In genomic region chr4:65170768-65171514, GRCh38 we compare ENCODE assay signal across 18 cellular contexts.
DNase-seq lines count a peak whose midpoint lies in the region; ATAC-seq and TF ChIP-seq lines count a peak whose summit lies in the region.
"Had no signal": no experiment of that assay in that cellular context is flagged by ENCODE, and none has a peak within 500 bp of the region (broad histone marks: within the 10 kb centered on the region; RNA-seq: fewer than 3 reads in every experiment).

No MANE protein-coding gene starts in this region.

- H2AFZ ChIP-seq in DND-41 (ENCODE audit: low read depth, low read length) (peak overlapping the region; percentile 64; the same call in 1 of the 2 replicates), PC-3 (ENCODE audit: low read length) (peak overlapping the region; percentile 34; the same call in 1 of the 2 replicates)

- H3K4me1 ChIP-seq in DND-41 (ENCODE audit: insufficient read depth, low read length) (no peaks in the 10 kb centered on the region), PC-3 (ENCODE audit: insufficient read depth, low read length) (no peaks in the 10 kb centered on the region)

- in situ Hi-C loops in GM13977 (cut with MboI; ENCODE audit: low pct_unique_long_range_greater_than_20kb, low sequenced_read_pairs, unreplicated experiment): no loop called here

- POLR2A ChIA-PET in PC-3 (lab: Charles Lee; ENCODE audit: unreplicated experiment): interaction anchor here (0.6 kb wide), 1 partner anchor 204 kb away, joined by 4 read pairs; no protein-coding TSS in a partner anchor
- POLR2A ChIA-PET in HEK293T (lab: Yijun Ruan, JAX): no interaction called here

- H3K27me3 ChIP-seq in DND-41 (ENCODE audit: insufficient read depth, low read length, poor library complexity) (no peaks in the 10 kb centered on the region), PC-3 (ENCODE audit: low read length) (no peaks in the 10 kb centered on the region)

- H3K36me3 ChIP-seq in DND-41 (ENCODE audit: insufficient read depth, low read length) (no peaks in the 10 kb centered on the region), PC-3 (ENCODE audit: low read depth, low read length) (no peaks in the 10 kb centered on the region)

- ATAC-seq in DND-41 (ENCODE audit: insufficient read depth, low read depth) (no peak), PC-3 (no peak; the same call in 1 of the 2 replicates), GM18861 (IDR thresholded peaks at IDR 0.05; ENCODE audit: unreplicated experiment) (no peak)
- ATAC-seq: Panc1 had no signal

- H4K20me1 ChIP-seq in DND-41 (ENCODE audit: insufficient read depth, low read length) (no peaks in the 10 kb centered on the region), PC-3 (ENCODE audit: low read length) (no peaks in the 10 kb centered on the region)

- intact Hi-C loops in PC-3 (cut with micrococcal nuclease): no loop called here

- CTCF ChIA-PET in PC-3 (lab: Charles Lee) (no interaction called here), HEK293T (lab: Yijun Ruan, JAX) (interaction anchor here (0.6 kb wide), 1 partner anchor 690 kb away, joined by 3 read pairs; no protein-coding TSS in a partner anchor)

- H3K27ac ChIP-seq in DND-41 (ENCODE audit: low read length) (no peak overlapping the region), PC-3 (ENCODE audit: low read length) (no peak overlapping the region), caudate nucleus (ENCODE audit: low read depth, low read length) (no peak overlapping the region)

- H3K9ac ChIP-seq in DND-41 (ENCODE audit: low read depth, low read length): no peak overlapping the region
- H3K9ac ChIP-seq in PC-3 (ENCODE audit: low read length): no peak overlapping the region

- no peaks in the 10 kb centered on the region for H3F3A ChIP-seq in PC-3 (ENCODE audit: low read length, unreplicated experiment)

- H3K4me2 ChIP-seq in DND-41 (ENCODE audit: insufficient read depth, low read length): no peak overlapping the region
- H3K4me2 ChIP-seq in PC-3 (ENCODE audit: low read length): no peak overlapping the region

- H3K4me3 ChIP-seq in DND-41 (ENCODE audit: low read depth in 1 of 2, low read length in 2 of 2) (no peak overlapping the region), PC-3 (ENCODE audit: low read length) (no peak overlapping the region)

- H3K9me3 ChIP-seq in DND-41 (ENCODE audit: insufficient read depth, low read length, severe bottlenecking) (no peaks in the 10 kb centered on the region), PC-3 (ENCODE audit: low read length) (no peaks in the 10 kb centered on the region)

- TF ChIP-seq CTCF in DND-41 (IDR thresholded peaks at IDR 0.05; ENCODE audit: borderline replicate concordance, extremely low read depth, low read length, poor library complexity, severe bottlenecking): no peak
- no peak for TF ChIP-seq CTCF in PC-3 (conservative IDR thresholded peaks at IDR 0.05; ENCODE audit: low read depth, low read length)
- TF ChIP-seq CTCF in GM13977 (IDR thresholded peaks at IDR 0.05; ENCODE audit: extremely low read depth, insufficient read depth, missing control alignments): no peak

- H3K79me2 ChIP-seq in DND-41 (ENCODE audit: insufficient read depth, low read length) (no peaks in the 10 kb centered on the region), PC-3 (ENCODE audit: low read length) (no peaks in the 10 kb centered on the region)

- H3K9me2 ChIP-seq in PC-3 (replicated peaks; ENCODE audit: low read length): no peaks in the 10 kb centered on the region

- DNase-seq in DND-41 (no peak), PC-3 (no peak), amniotic epithelial cell (ENCODE audit: low read depth) (peak; percentile 71), left kidney (ENCODE audit: low read depth, low spot score) (peak; percentile 1), GM13977 (ENCODE audit: low spot score) (no peak), caudate nucleus (lab: John Stamatoyannopoulos, UW) (no peak), HEK293T (ENCODE audit: extremely low spot score) (no peak)
- DNase-seq: 8988T; CD4-positive, alpha-beta T cell; DMS153; EL; GOT3; HFFc6; KBM-7; NCI-H1417 treated with DMSO at 0.1 percent for 48 hours; NCI-H1930 had no signal

- BruUV-seq in PC-3 (replicated peaks; lab: Mats Ljungman, UMichigan): no TSS peak

TF ChIP-seq in HEK293T, 16 proteins besides CTCF, POLR2A, EP300 and RAD21:
- TF ChIP-seq SUZ12 (IDR thresholded peaks at IDR 0.05) (no peak), LEF1 (IDR thresholded peaks at IDR 0.05; ENCODE audit: borderline replicate concordance) (no peak), NFRKB (IDR thresholded peaks at IDR 0.05) (no peak), FOXK2 (IDR thresholded peaks at IDR 0.05) (no peak), HDGF (IDR thresholded peaks at IDR 0.05; ENCODE audit: borderline replicate concordance) (no peak), BHLHE40 (IDR thresholded peaks at IDR 0.05; ENCODE audit: borderline replicate concordance) (no peak), CTBP1 (IDR thresholded peaks at IDR 0.05; ENCODE audit: borderline replicate concordance) (no peak), FOXM1 (IDR thresholded peaks at IDR 0.05; ENCODE audit: borderline replicate concordance) (no peak), PKNOX1 (IDR thresholded peaks at IDR 0.05) (no peak), L3MBTL2 (conservative IDR thresholded peaks at IDR 0.05) (no peak), FOXA1 (IDR thresholded peaks at IDR 0.05) (no peak), SP1 (IDR thresholded peaks at IDR 0.05) (no peak), ZNF384 (IDR thresholded peaks at IDR 0.05) (no peak), ARNT (IDR thresholded peaks at IDR 0.05) (no peak), ELF4 (IDR thresholded peaks at IDR 0.05) (no peak), TARDBP (IDR thresholded peaks at IDR 0.05) (no peak)

Comparison
In these comparisons a context has a peak if more than half of its experiments do, and no peak if none do; other contexts are left out.
1. DNase-seq: peak in amniotic epithelial cell (single experiment) and left kidney (single experiment); none in DND-41 (single experiment), PC-3 (single experiment), GM13977 (single experiment), caudate nucleus (0 of 61) and HEK293T (single experiment).